In the genomic region with DNA sequence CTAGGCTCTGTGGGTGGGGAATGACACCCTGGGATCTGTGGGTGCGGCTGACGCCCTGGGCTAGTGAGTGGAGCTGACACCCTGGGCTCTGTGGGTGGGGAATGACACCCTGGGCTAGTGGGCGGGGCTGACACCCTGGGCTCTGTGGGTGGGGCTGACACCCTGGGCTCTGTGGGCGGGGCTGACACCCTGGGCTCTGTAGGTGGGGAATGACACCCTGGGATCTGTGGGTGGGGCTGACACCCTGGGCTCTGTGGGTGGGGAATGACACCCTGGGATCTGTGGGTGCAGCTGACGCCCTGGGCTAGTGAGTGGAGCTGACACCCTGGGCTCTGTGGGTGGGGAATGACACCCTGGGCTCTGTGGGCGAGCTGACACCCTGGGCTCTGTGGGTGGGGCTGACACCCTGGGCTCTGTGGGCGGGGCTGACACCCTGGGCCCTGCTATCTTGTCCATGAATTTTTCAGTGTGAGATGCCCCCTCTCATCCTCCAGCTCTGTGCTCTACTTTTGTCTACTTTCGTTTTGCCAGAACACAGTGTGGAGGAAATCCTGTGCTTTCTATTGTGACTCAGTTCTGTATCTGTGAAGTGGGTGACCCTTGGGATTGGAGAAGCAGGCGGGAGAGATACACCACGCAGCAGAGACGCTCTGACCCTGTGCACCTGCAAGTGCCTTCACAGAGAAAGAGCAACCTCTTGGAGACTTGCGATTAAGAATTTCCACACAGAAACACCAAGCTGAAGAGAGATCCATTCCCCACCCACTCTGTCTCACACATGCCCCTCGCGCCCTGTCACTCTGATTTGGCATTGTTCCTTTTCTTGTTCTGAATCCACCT, we compare ENCODE assay signal across 7 cellular contexts.
DNase-seq lines count a peak whose midpoint lies in the region; ATAC-seq lines count a peak whose summit lies in the region.
"Not testable (repeated sequence)": the region's sequence is repeated elsewhere in the genome, so short reads cannot be mapped to it uniquely, and the experiment has no call there.

No MANE protein-coding gene starts in this region.

- not testable (repeated sequence) for H3K9me3 Mint-ChIP-seq in activated CD4-positive, alpha-beta T cell treated with anti-CD3 and anti-CD28 coated beads for 36 hours (ENCODE audit: low read depth); activated naive CD8-positive, alpha-beta T cell treated with anti-CD3 and anti-CD28 coated beads, Interleukin-2, amount 50 U/mL, for 24 hours

- POLR2A ChIA-PET in activated CD4-positive, alpha-beta T cell treated with anti-CD3 and anti-CD28 coated beads for 36 hours (lab: Charles Lee), result not testable (repeated sequence)

- H3K4me3 ChIP-seq in Jurkat, Clone E6-1 (ENCODE audit: low read length), result peak overlapping the region; percentile 8

- intact Hi-C loops in activated CD4-positive, alpha-beta T cell treated with anti-CD3 and anti-CD28 coated beads for 36 hours (cut with DNase I, micrococcal nuclease), result loop anchor here in 1 of 2 experiments (5.0 kb wide), 1 partner anchor 319 kb away; a partner anchor contains a TSS
- intact Hi-C loops in Right ventricle myocardium inferior (cut with DNase I); posterior vena cava (cut with DNase I): not testable (repeated sequence)

- peaks cover 12% of the 10 kb centered on the region for H3K4me1 Mint-ChIP-seq in activated CD4-positive, alpha-beta T cell treated with anti-CD3 and anti-CD28 coated beads for 36 hours
- H3K4me1 Mint-ChIP-seq in activated naive CD8-positive, alpha-beta T cell treated with anti-CD3 and anti-CD28 coated beads, Interleukin-2, amount 50 U/mL, for 24 hours, result peaks cover 22% of the 10 kb centered on the region

- ATAC-seq in activated CD4-positive, alpha-beta T cell treated with anti-CD3 and anti-CD28 coated beads for 36 hours, result peak; percentile 84
- peak; percentile 79 for ATAC-seq in activated naive CD8-positive, alpha-beta T cell treated with anti-CD3 and anti-CD28 coated beads, Interleukin-2, amount 50 U/mL, for 24 hours
- ATAC-seq in Right ventricle myocardium inferior, result not testable (repeated sequence)

- H3K36me3 Mint-ChIP-seq in activated CD4-positive, alpha-beta T cell treated with anti-CD3 and anti-CD28 coated beads for 36 hours (ENCODE audit: low read depth); activated naive CD8-positive, alpha-beta T cell treated with anti-CD3 and anti-CD28 coated beads, Interleukin-2, amount 50 U/mL, for 24 hours (ENCODE audit: low read depth): not testable (repeated sequence)

- peak overlapping the region; percentile 71 for H3K27ac Mint-ChIP-seq in activated CD4-positive, alpha-beta T cell treated with anti-CD3 and anti-CD28 coated beads for 36 hours
- H3K27ac Mint-ChIP-seq in activated naive CD8-positive, alpha-beta T cell treated with anti-CD3 and anti-CD28 coated beads, Interleukin-2, amount 50 U/mL, for 24 hours, result peak overlapping the region; percentile 49

- H3K4me3 Mint-ChIP-seq in activated CD4-positive, alpha-beta T cell treated with anti-CD3 and anti-CD28 coated beads for 36 hours, result not testable (repeated sequence)
- peak overlapping the region; percentile 9 for H3K4me3 Mint-ChIP-seq in activated naive CD8-positive, alpha-beta T cell treated with anti-CD3 and anti-CD28 coated beads, Interleukin-2, amount 50 U/mL, for 24 hours

- not testable (repeated sequence) for H3K27me3 Mint-ChIP-seq in activated CD4-positive, alpha-beta T cell treated with anti-CD3 and anti-CD28 coated beads for 36 hours; activated naive CD8-positive, alpha-beta T cell treated with anti-CD3 and anti-CD28 coated beads, Interleukin-2, amount 50 U/mL, for 24 hours

- CTCF ChIA-PET in activated CD4-positive, alpha-beta T cell treated with anti-CD3 and anti-CD28 coated beads for 36 hours (lab: Charles Lee), result not testable (repeated sequence)

- DNase-seq in Jurkat, Clone E6-1 (ENCODE audit: low read depth, low spot score), result not testable (repeated sequence)
- DNase-seq in activated CD4-positive, alpha-beta T cell treated with anti-CD3 and anti-CD28 coated beads for 36 hours, result peak; percentile 68
- DNase-seq in activated T-cell treated with anti-CD3 and anti-CD28 coated beads, Interleukin-2, amount 50 U/mL, for 48 hours, result peak; percentile 45 to 56
- peak; percentile 19 for DNase-seq in activated naive CD8-positive, alpha-beta T cell treated with anti-CD3 and anti-CD28 coated beads, Interleukin-2, amount 50 U/mL, for 24 hours
- DNase-seq in Right ventricle myocardium inferior (ENCODE audit: missing footprints) (peak; percentile 46), posterior vena cava (ENCODE audit: low spot score) (peak; percentile 41)
- peak; percentile 28 to 40 for DNase-seq in stimulated activated CD8-positive, alpha-beta memory T cell treated with anti-CD3 and anti-CD28 coated beads, Interleukin-4, amount 100 ng/mL, for 4 hours (ENCODE audit: low read depth in 2 of 2, low spot score in 1 of 2)
